ENCODE assay signal across 11 cellular contexts in genomic region chr9:8428389-8428788, GRCh38.
A peak's percentile ranks its signal among the peaks of the same experiment; 100 is the strongest.
DNase-seq lines count a peak whose midpoint lies in the region; ATAC-seq lines count a peak whose summit lies in the region.
"Had no signal": no experiment of that assay in that cellular context is flagged by ENCODE, and none has a peak within 500 bp of the region (broad histone marks: within the 10 kb centered on the region; RNA-seq: fewer than 3 reads in every experiment).

No MANE protein-coding gene starts in this region.

- no peak overlapping the region for H2BK5ac ChIP-seq in mesenchymal stem cell (ENCODE audit: low read depth, low read length, poor library complexity, severe bottlenecking)

- no peak overlapping the region for H2BK15ac ChIP-seq in mesenchymal stem cell (ENCODE audit: low read depth, poor library complexity, severe bottlenecking)

- H2BK120ac ChIP-seq in mesenchymal stem cell (ENCODE audit: low read depth, low read length) = no peak overlapping the region

- H3K23ac ChIP-seq in mesenchymal stem cell (ENCODE audit: low read length in 2 of 2) = no peak overlapping the region

- H3K27me3 ChIP-seq in mesenchymal stem cell (ENCODE audit: control insufficient read depth in 1 of 2, insufficient read depth in 1 of 2, low read length in 2 of 2) = no peaks in the 10 kb centered on the region

- no peak overlapping the region for H3K4ac ChIP-seq in mesenchymal stem cell (ENCODE audit: low read depth in 1 of 2, low read length in 2 of 2)

- H4K91ac ChIP-seq in mesenchymal stem cell (ENCODE audit: low read length) = no peak overlapping the region

- H3K18ac ChIP-seq in mesenchymal stem cell (ENCODE audit: low read depth in 1 of 2, low read length in 2 of 2) = no peak overlapping the region

- H3K27ac ChIP-seq in mesenchymal stem cell (ENCODE audit: low read length, poor library complexity, severe bottlenecking) = no peak overlapping the region

- peaks cover 4 to 6% of the 10 kb centered on the region in 2 donors for H3K36me3 Mint-ChIP-seq in activated T-cell treated with anti-CD3 and anti-CD28 coated beads, Interleukin-2, amount 50 U/mL, for 72 hours (ENCODE audit: insufficient read depth in 2 of 2)
- H3K36me3 Mint-ChIP-seq in T-helper 17 cell (ENCODE audit: low read depth) = no peaks in the 10 kb centered on the region
- peaks cover 7% of the 10 kb centered on the region for H3K36me3 Mint-ChIP-seq in activated naive CD8-positive, alpha-beta T cell treated with anti-CD3 and anti-CD28 coated beads, Interleukin-2, amount 10 ng/mL, durations not matched to agents 7 days and 5 days
- H3K36me3 Mint-ChIP-seq in stimulated activated naive CD8-positive, alpha-beta T cell treated with anti-CD3 and anti-CD28 coated beads, Interleukin-15, Interleukin-2, amounts not matched to agents 100 ng/mL and 50 ng/mL, for 24 hours (ENCODE audit: low read depth) = no peaks in the 10 kb centered on the region

- H3K9me3 ChIP-seq in T-helper 17 cell (ENCODE audit: control insufficient read depth, low read length, poor library complexity, severe bottlenecking) = no peaks in the 10 kb centered on the region
- H3K9me3 ChIP-seq in mesenchymal stem cell (ENCODE audit: control insufficient read depth, low read length) = no peaks in the 10 kb centered on the region

- no peak overlapping the region for H2AFZ ChIP-seq in mesenchymal stem cell (ENCODE audit: low read depth, low read length)

- H3K9me3 Mint-ChIP-seq in activated T-cell treated with anti-CD3 and anti-CD28 coated beads, Interleukin-2, amount 50 U/mL, for 72 hours = peaks cover 3% of the 10 kb centered on the region in 2 donors
- peaks cover 7% of the 10 kb centered on the region for H3K9me3 Mint-ChIP-seq in activated naive CD8-positive, alpha-beta T cell treated with anti-CD3 and anti-CD28 coated beads, Interleukin-2, amount 10 ng/mL, durations not matched to agents 7 days and 5 days
- H3K9me3 Mint-ChIP-seq in stimulated activated naive CD8-positive, alpha-beta T cell treated with anti-CD3 and anti-CD28 coated beads, Interleukin-15, Interleukin-2, amounts not matched to agents 100 ng/mL and 50 ng/mL, for 24 hours = no peaks in the 10 kb centered on the region

- peaks cover 69% of the 10 kb centered on the region for H3K4me1 Mint-ChIP-seq in activated T-cell treated with anti-CD3 and anti-CD28 coated beads, Interleukin-2, amount 50 U/mL, for 72 hours (ENCODE audit: low read depth)
- H3K4me1 Mint-ChIP-seq in T-helper 17 cell = peaks cover 24% of the 10 kb centered on the region
- peaks cover 35% of the 10 kb centered on the region for H3K4me1 Mint-ChIP-seq in activated naive CD8-positive, alpha-beta T cell treated with anti-CD3 and anti-CD28 coated beads, Interleukin-2, amount 10 ng/mL, durations not matched to agents 7 days and 5 days
- peaks cover 48% of the 10 kb centered on the region for H3K4me1 Mint-ChIP-seq in stimulated activated naive CD8-positive, alpha-beta T cell treated with anti-CD3 and anti-CD28 coated beads, Interleukin-15, Interleukin-2, amounts not matched to agents 100 ng/mL and 50 ng/mL, for 24 hours (ENCODE audit: low read depth)

- ATAC-seq in activated T-cell treated with anti-CD3 and anti-CD28 coated beads, Interleukin-2, amount 50 U/mL, for 72 hours (replicated peaks in 1 of 2) = peak; percentile 14 to 19
- peak; percentile 53 for ATAC-seq in T-helper 17 cell
- ATAC-seq in activated naive CD8-positive, alpha-beta T cell treated with anti-CD3 and anti-CD28 coated beads, Interleukin-2, amount 10 ng/mL, durations not matched to agents 7 days and 5 days (ENCODE audit: low read depth) = peak; percentile 73

- H3K14ac ChIP-seq in mesenchymal stem cell (ENCODE audit: low read length in 2 of 2) = no peak overlapping the region

- H2BK12ac ChIP-seq in mesenchymal stem cell (ENCODE audit: low read length in 2 of 2) = no peak overlapping the region

- peak overlapping the region; percentile 65 to 80 for H3K4me3 Mint-ChIP-seq in activated T-cell treated with anti-CD3 and anti-CD28 coated beads, Interleukin-2, amount 50 U/mL, for 72 hours
- peak overlapping the region; percentile 46 for H3K4me3 Mint-ChIP-seq in T-helper 17 cell
- H3K4me3 Mint-ChIP-seq in activated naive CD8-positive, alpha-beta T cell treated with anti-CD3 and anti-CD28 coated beads, Interleukin-2, amount 10 ng/mL, durations not matched to agents 7 days and 5 days = peak overlapping the region; percentile 77
- H3K4me3 Mint-ChIP-seq in stimulated activated naive CD8-positive, alpha-beta T cell treated with anti-CD3 and anti-CD28 coated beads, Interleukin-15, Interleukin-2, amounts not matched to agents 100 ng/mL and 50 ng/mL, for 24 hours = peak overlapping the region; percentile 0
- H3K4me3 Mint-ChIP-seq: HFFc6 had no signal

- no peaks in the 10 kb centered on the region for H3K27me3 Mint-ChIP-seq in activated T-cell treated with anti-CD3 and anti-CD28 coated beads, Interleukin-2, amount 50 U/mL, for 72 hours (ENCODE audit: low read depth)
- H3K27me3 Mint-ChIP-seq in T-helper 17 cell = no peaks in the 10 kb centered on the region
- no peaks in the 10 kb centered on the region for H3K27me3 Mint-ChIP-seq in activated naive CD8-positive, alpha-beta T cell treated with anti-CD3 and anti-CD28 coated beads, Interleukin-2, amount 10 ng/mL, durations not matched to agents 7 days and 5 days
- no peaks in the 10 kb centered on the region for H3K27me3 Mint-ChIP-seq in stimulated activated naive CD8-positive, alpha-beta T cell treated with anti-CD3 and anti-CD28 coated beads, Interleukin-15, Interleukin-2, amounts not matched to agents 100 ng/mL and 50 ng/mL, for 24 hours

- H3K4me3 ChIP-seq in mesenchymal stem cell (ENCODE audit: insufficient read depth in 1 of 2, low read depth in 1 of 2, low read length in 2 of 2) = no peak overlapping the region

- peak overlapping the region; percentile 96 for H3K27ac Mint-ChIP-seq in activated T-cell treated with anti-CD3 and anti-CD28 coated beads, Interleukin-2, amount 50 U/mL, for 72 hours
- peak overlapping the region; percentile 54 for H3K27ac Mint-ChIP-seq in T-helper 17 cell
- peak overlapping the region; percentile 88 for H3K27ac Mint-ChIP-seq in activated naive CD8-positive, alpha-beta T cell treated with anti-CD3 and anti-CD28 coated beads, Interleukin-2, amount 10 ng/mL, durations not matched to agents 7 days and 5 days
- peak overlapping the region; percentile 73 for H3K27ac Mint-ChIP-seq in stimulated activated naive CD8-positive, alpha-beta T cell treated with anti-CD3 and anti-CD28 coated beads, Interleukin-15, Interleukin-2, amounts not matched to agents 100 ng/mL and 50 ng/mL, for 24 hours
- H3K27ac Mint-ChIP-seq: HFFc6 had no signal

- H2AK5ac ChIP-seq in mesenchymal stem cell (ENCODE audit: low read length, severe bottlenecking) = no peak overlapping the region

- DNase-seq in activated T-cell treated with anti-CD3 and anti-CD28 coated beads, Interleukin-2, amount 50 U/mL, for 72 hours = peak in 1 of 2 donors; percentile 5
- DNase-seq in activated T-cell treated with anti-CD3 and anti-CD28 coated beads for 4 hours (no peak), T-helper 17 cell (no peak), middle frontal gyrus (ENCODE audit: extremely low spot score, low spot score) (no peak), mesenchymal stem cell (no peak)
- DNase-seq in activated naive CD8-positive, alpha-beta T cell treated with anti-CD3 and anti-CD28 coated beads, Interleukin-2, amount 10 ng/mL, durations not matched to agents 7 days and 5 days = no peak
- DNase-seq: HFFc6, NCI-H1092, NCI-H2227 treated with DMSO at 0.1 percent for 48 hours, NCI-H524 had no signal

- no peak overlapping the region for H4K8ac ChIP-seq in mesenchymal stem cell (ENCODE audit: low read length)

- H3K36me3 ChIP-seq in mesenchymal stem cell (ENCODE audit: control insufficient read depth in 1 of 2, insufficient read depth in 2 of 2, low read depth in 1 of 2, low read length in 2 of 2) = no peaks in the 10 kb centered on the region

- H3K9ac ChIP-seq in mesenchymal stem cell (ENCODE audit: low read length) = no peak overlapping the region

- H3K79me1 ChIP-seq in mesenchymal stem cell (replicated peaks; ENCODE audit: low read length, poor library complexity, severe bottlenecking) = no peaks in the 10 kb centered on the region

- 83% methylated on average over 2 of the region's 3 CpGs for WGBS in mesenchymal stem cell

- no peak overlapping the region for H3K4me2 ChIP-seq in mesenchymal stem cell (ENCODE audit: low read length, poor library complexity, severe bottlenecking)

- H3K4me1 ChIP-seq in mesenchymal stem cell (ENCODE audit: control insufficient read depth, insufficient read depth, low read depth, low read length) = no peaks in the 10 kb centered on the region

- POLR2A ChIA-PET in activated naive CD8-positive, alpha-beta T cell treated with anti-CD3 and anti-CD28 coated beads, Interleukin-2, amount 10 ng/mL, durations not matched to agents 7 days and 5 days (lab: Charles Lee) = no interaction called here

Comparison
In these comparisons a context has a peak if more than half of its experiments do, and no peak if none do; other contexts are left out.
1. ATAC-seq: peak in every context shown above with its lines; median percentile 73 in activated naive CD8-positive, alpha-beta T cell treated with anti-CD3 and anti-CD28 coated beads, Interleukin-2, amount 10 ng/mL, durations not matched to agents 7 days and 5 days; 53 in T-helper 17 cell; 16 in activated T-cell treated with anti-CD3 and anti-CD28 coated beads, Interleukin-2, amount 50 U/mL, for 72 hours.
2. H3K4me3 Mint-ChIP-seq: peak in every context shown above with its lines; median percentile 77 in activated naive CD8-positive, alpha-beta T cell treated with anti-CD3 and anti-CD28 coated beads, Interleukin-2, amount 10 ng/mL, durations not matched to agents 7 days and 5 days; 72 in activated T-cell treated with anti-CD3 and anti-CD28 coated beads, Interleukin-2, amount 50 U/mL, for 72 hours; 46 in T-helper 17 cell; 0 in stimulated activated naive CD8-positive, alpha-beta T cell treated with anti-CD3 and anti-CD28 coated beads, Interleukin-15, Interleukin-2, amounts not matched to agents 100 ng/mL and 50 ng/mL, for 24 hours.